In the genomic region with DNA sequence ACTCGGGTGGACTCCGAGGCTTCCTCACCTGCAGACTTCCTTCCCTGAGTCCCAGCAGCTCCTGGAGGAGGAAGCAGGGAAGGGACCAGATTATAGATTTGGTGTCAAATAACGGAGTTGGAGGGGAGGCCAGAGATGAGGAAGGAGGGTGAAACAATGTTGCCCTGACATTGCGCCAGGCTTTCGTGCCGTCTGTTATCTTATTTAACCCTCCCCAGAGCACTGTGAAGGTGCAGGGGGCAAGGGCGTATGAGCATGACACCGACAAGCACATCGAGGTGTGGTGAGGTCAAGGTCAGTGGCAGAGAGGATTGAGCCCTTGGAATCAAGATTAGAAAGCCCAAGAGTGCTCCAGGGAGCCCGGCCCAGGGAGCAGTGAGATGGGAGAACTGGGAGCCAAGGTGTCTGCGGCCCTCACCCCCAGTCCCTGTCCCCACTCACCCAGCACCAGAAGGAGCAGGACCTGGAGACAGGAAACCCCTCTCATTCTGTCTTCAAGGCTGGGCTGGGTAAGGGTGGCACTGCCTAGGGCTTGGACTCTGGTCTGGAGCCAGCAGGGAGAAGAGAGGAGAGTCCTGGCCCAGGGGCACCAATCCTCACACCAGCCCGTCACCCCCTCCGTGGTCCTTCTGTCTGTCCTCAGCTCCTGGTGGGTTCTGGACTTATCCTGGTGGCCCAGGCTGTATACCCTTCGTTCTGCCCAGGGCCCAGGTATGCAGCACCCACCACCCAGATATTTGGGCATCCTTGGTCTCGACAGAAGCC, we compare ENCODE assay signal across 17 cellular contexts. TPM values are rescaled to one million over a fixed set of nuclear protein-coding genes. Genes with fewer than 3 reads are reported as not detected.
DNase-seq lines count a peak whose midpoint lies in the region; ATAC-seq and TF ChIP-seq lines count a peak whose summit lies in the region.
"Had no signal": no experiment of that assay in that cellular context is flagged by ENCODE, and none has a peak within 500 bp of the region (broad histone marks: within the 10 kb centered on the region; RNA-seq: fewer than 3 reads in every experiment).

No MANE protein-coding gene starts in this region.

- H3K27me3 Mint-ChIP-seq in activated T-cell treated with anti-CD3 and anti-CD28 coated beads, Interleukin-2, amount 50 U/mL, for 72 hours (ENCODE audit: low read depth), result peaks cover 13% of the 10 kb centered on the region
- peaks cover 58% of the 10 kb centered on the region for H3K27me3 Mint-ChIP-seq in dendritic cell treated with granulocyte-macrophage colony-stimulating factor and Interleukin-4, amounts not matched to agents 40 ng/mL and 50 ng/mL, for 4 days

- H3K36me3 ChIP-seq in spleen, result no peaks in the 10 kb centered on the region
- H3K36me3 ChIP-seq: BE2C had no signal

- TF ChIP-seq CTCF in NB4 (IDR thresholded peaks at IDR 0.05; ENCODE audit: low read depth, low read length) (no peak), spleen (IDR thresholded peaks at IDR 0.05 in 8 of 11, conservative IDR thresholded peaks at IDR 0.05 in 3 of 11) (no peak)

- no peaks in the 10 kb centered on the region for H3K36me3 Mint-ChIP-seq in activated T-cell treated with anti-CD3 and anti-CD28 coated beads, Interleukin-2, amount 50 U/mL, for 72 hours (ENCODE audit: insufficient read depth in 2 of 2)
- peaks cover 7% of the 10 kb centered on the region for H3K36me3 Mint-ChIP-seq in dendritic cell treated with granulocyte-macrophage colony-stimulating factor and Interleukin-4, amounts not matched to agents 40 ng/mL and 50 ng/mL, for 4 days (ENCODE audit: low read depth)
- H3K36me3 Mint-ChIP-seq: mesothelial cell of epicardium had no signal

- H3K4me1 ChIP-seq in spleen, result peaks cover 5 to 21% (median 17%) of the 10 kb centered on the region in 6 donors
- H3K4me1 ChIP-seq: BE2C had no signal

- DNase-seq in activated T-cell treated with anti-CD3 and anti-CD28 coated beads, Interleukin-2, amount 50 U/mL, for 72 hours, result no peak
- DNase-seq in activated T-cell treated with anti-CD3 and anti-CD28 coated beads, Interleukin-2, amount 50 U/mL, for 1 hour, result no peak
- DNase-seq in NB4 (ENCODE audit: low read depth), result peak; percentile 36
- DNase-seq in spleen, result peak; percentile 54
- DNase-seq in DMS79 (lab: John Stamatoyannopoulos, UW), result no peak
- no peak for DNase-seq in ecto neural progenitor cell (ENCODE audit: low spot score)
- no peak for DNase-seq in NCI-H187 treated with DMSO at 0.1 percent for 48 hours (lab: John Stamatoyannopoulos, UW)
- DNase-seq: BE2C; foreskin fibroblast; GDM1; NCI-H510A treated with DMSO at 0.1 percent for 48 hours; SHP77 treated with DMSO at 0.1 percent for 48 hours; stimulated activated CD4-positive, alpha-beta T cell treated with anti-CD3 and anti-CD28 coated beads, Interleukin-2, amount 100 ng/mL, for 48 hours had no signal

- TF ChIP-seq POLR2A in NB4 (IDR thresholded peaks at IDR 0.05; ENCODE audit: extremely low read depth, insufficient read length) (no peak), spleen (IDR thresholded peaks at IDR 0.05) (no peak)

- peak overlapping the region; percentile 59 for H3K4me3 Mint-ChIP-seq in activated T-cell treated with anti-CD3 and anti-CD28 coated beads, Interleukin-2, amount 50 U/mL, for 72 hours
- H3K4me3 Mint-ChIP-seq in dendritic cell treated with granulocyte-macrophage colony-stimulating factor and Interleukin-4, amounts not matched to agents 40 ng/mL and 50 ng/mL, for 4 days, result peak overlapping the region; percentile 83
- H3K4me3 Mint-ChIP-seq: mesothelial cell of epicardium had no signal

- H3K4me1 Mint-ChIP-seq in activated T-cell treated with anti-CD3 and anti-CD28 coated beads, Interleukin-2, amount 50 U/mL, for 72 hours (ENCODE audit: low read depth), result peaks cover 11% of the 10 kb centered on the region
- H3K4me1 Mint-ChIP-seq in dendritic cell treated with granulocyte-macrophage colony-stimulating factor and Interleukin-4, amounts not matched to agents 40 ng/mL and 50 ng/mL, for 4 days (ENCODE audit: low read depth), result peaks cover 55% of the 10 kb centered on the region
- H3K4me1 Mint-ChIP-seq: mesothelial cell of epicardium had no signal

- peaks cover 0 to 65% (median 48%) of the 10 kb centered on the region in 7 donors for H3K27me3 ChIP-seq in spleen (replicated peaks in 1 of 7)

- no peak overlapping the region for H3K27ac Mint-ChIP-seq in activated T-cell treated with anti-CD3 and anti-CD28 coated beads, Interleukin-2, amount 50 U/mL, for 72 hours
- H3K27ac Mint-ChIP-seq in dendritic cell treated with granulocyte-macrophage colony-stimulating factor and Interleukin-4, amounts not matched to agents 40 ng/mL and 50 ng/mL, for 4 days, result peak overlapping the region; percentile 78
- H3K27ac Mint-ChIP-seq: mesothelial cell of epicardium had no signal

- no peaks in the 10 kb centered on the region for H3K9me3 Mint-ChIP-seq in activated T-cell treated with anti-CD3 and anti-CD28 coated beads, Interleukin-2, amount 50 U/mL, for 72 hours
- H3K9me3 Mint-ChIP-seq in dendritic cell treated with granulocyte-macrophage colony-stimulating factor and Interleukin-4, amounts not matched to agents 40 ng/mL and 50 ng/mL, for 4 days, result no peaks in the 10 kb centered on the region
- H3K9me3 Mint-ChIP-seq: mesothelial cell of epicardium had no signal

- no peak overlapping the region for H3K27ac ChIP-seq in spleen

- H3K4me3 ChIP-seq in NB4 (ENCODE audit: low read depth, low read length), result no peak overlapping the region
- peak overlapping the region in 3 of 8 donors; percentile 42 to 78 (median 42) for H3K4me3 ChIP-seq in spleen

- no peaks in the 10 kb centered on the region for H3K9me3 ChIP-seq in spleen
- H3K9me3 ChIP-seq: BE2C had no signal

- 54 to 60% (median 57%) methylated on average over 15 of the region's 15 CpGs for WGBS in spleen, 5 donors

- no peak for ATAC-seq in activated T-cell treated with anti-CD3 and anti-CD28 coated beads, Interleukin-2, amount 50 U/mL, for 72 hours (replicated peaks in 1 of 2)

- intact Hi-C loops in dendritic cell treated with granulocyte-macrophage colony-stimulating factor and Interleukin-4, amounts not matched to agents 40 ng/mL and 50 ng/mL, for 4 days (cut with micrococcal nuclease), result no loop called here
- intact Hi-C loops in spleen (cut with DNase I; ENCODE audit: low total_unique reads), result no loop called here

RNA-seq across cellular contexts. Expression of gene PRSS33, which starts 1.1 kb away (rescaled TPM):
- total RNA-seq in activated T-cell treated with anti-CD3 and anti-CD28 coated beads, Interleukin-2, amount 50 U/mL, for 72 hours, result under 1 TPM in 1 of 2 donors, not detected in 1; 0.46 TPM
- under 1 TPM in 2 of 7 donors, not detected in 5; 0.32 to 0.67 TPM for total RNA-seq in spleen
- polyA plus RNA-seq in spleen, result under 1 TPM in 1 of 3 donors, not detected in 2; 0.03 TPM
- total RNA-seq: astrocyte, mesothelial cell of epicardium, pulmonary artery endothelial cell had no signal

RNA-seq across cellular contexts. Expression of gene ELOB, which starts 9.2 kb away (rescaled TPM):
- total RNA-seq in activated T-cell treated with anti-CD3 and anti-CD28 coated beads, Interleukin-2, amount 50 U/mL, for 72 hours, result 100 to 1,000 TPM; 158 to 208 TPM
- 100 to 1,000 TPM; 128 to 467 (median 134) TPM for total RNA-seq in spleen
- polyA plus RNA-seq in spleen, result 100 to 1,000 TPM; 233 to 378 (median 247) TPM

RNA-seq across cellular contexts. Expression of gene PRSS41, which starts 12.0 kb away (rescaled TPM):
- total RNA-seq in activated T-cell treated with anti-CD3 and anti-CD28 coated beads, Interleukin-2, amount 50 U/mL, for 72 hours, result under 1 TPM in 1 of 2 donors, not detected in 1; 0.29 TPM
- total RNA-seq in spleen, result not detected
- not detected for polyA plus RNA-seq in spleen
- total RNA-seq: astrocyte, mesothelial cell of epicardium, pulmonary artery endothelial cell had no signal

RNA-seq across cellular contexts. Expression of gene PRSS21, which starts 30.8 kb away (rescaled TPM):
- total RNA-seq in activated T-cell treated with anti-CD3 and anti-CD28 coated beads, Interleukin-2, amount 50 U/mL, for 72 hours, result 10 to 100 TPM in 1 of 2 donors, 1 to 10 TPM in 1; 2.4 to 10.3 TPM
- total RNA-seq in spleen, result 1 to 10 TPM in 6 of 7 donors, under 1 TPM in 1; 0.81 to 4.9 (median 1.5) TPM
- polyA plus RNA-seq in spleen, result 1 to 10 TPM in 2 of 3 donors, under 1 TPM in 1; 0.49 to 3.4 (median 1.8) TPM
- total RNA-seq: astrocyte, mesothelial cell of epicardium had no signal

RNA-seq across cellular contexts. Expression of gene SRRM2, which starts 33.8 kb away (rescaled TPM):
- 100 to 1,000 TPM; 696 to 731 TPM for total RNA-seq in activated T-cell treated with anti-CD3 and anti-CD28 coated beads, Interleukin-2, amount 50 U/mL, for 72 hours
- total RNA-seq in spleen, result 100 to 1,000 TPM; 590 to 922 (median 875) TPM
- polyA plus RNA-seq in spleen, result 1,000 to 10,000 TPM in 1 of 3 donors, 100 to 1,000 TPM in 2; 239 to 1,169 (median 672) TPM

Comparison
In these comparisons a context has a peak if more than half of its experiments do, and no peak if none do; other contexts are left out.
1. DNase-seq: peak in NB4 (single experiment) and spleen (single experiment); none in activated T-cell treated with anti-CD3 and anti-CD28 coated beads, Interleukin-2, amount 50 U/mL, for 72 hours (0 of 2), activated T-cell treated with anti-CD3 and anti-CD28 coated beads, Interleukin-2, amount 50 U/mL, for 1 hour (single experiment), DMS79 (single experiment), ecto neural progenitor cell (single experiment) and NCI-H187 treated with DMSO at 0.1 percent for 48 hours (single experiment).